In genomic region chr12:121400332-121401139, GRCh38 we compare ENCODE assay signal across 8 cellular contexts. TPM values are rescaled to one million over a fixed set of nuclear protein-coding genes. Genes with fewer than 3 reads are reported as not detected.
DNase-seq lines count a peak whose midpoint lies in the region; ATAC-seq and TF ChIP-seq lines count a peak whose summit lies in the region.

No MANE protein-coding gene starts in this region.

- H3K36me3 Mint-ChIP-seq in activated naive CD4-positive, alpha-beta T cell treated with anti-CD3 and anti-CD28 coated beads, Interleukin-2, amount 50 U/mL, for 24 hours, result peaks cover 3% of the 10 kb centered on the region

- peak; percentile 66 for DNase-seq in COLO668 (lab: John Stamatoyannopoulos, UW; ENCODE audit: unreplicated experiment)
- DNase-seq in SJSA1 (ENCODE audit: low read depth in 1 of 2, low spot score in 2 of 2), result peak; percentile 42 to 52
- DNase-seq in left cardiac atrium, result peak; percentile 43
- DNase-seq in psoas muscle, result peak; percentile 53 to 69
- peak in 1 of 2 donors; percentile 82 for DNase-seq in aorta

- no peaks in the 10 kb centered on the region for H3K27me3 Mint-ChIP-seq in activated naive CD4-positive, alpha-beta T cell treated with anti-CD3 and anti-CD28 coated beads, Interleukin-2, amount 50 U/mL, for 24 hours

- peak overlapping the region; percentile 47 for H3K27ac ChIP-seq in SJSA1
- H3K27ac ChIP-seq in psoas muscle, result peak overlapping the region; percentile 99
- peak overlapping the region in 1 of 2 donors; percentile 41 for H3K27ac ChIP-seq in aorta (ENCODE audit: low read depth in 1 of 2, low read length in 2 of 2)

- peak overlapping the region; percentile 96 for H3K4me3 Mint-ChIP-seq in activated naive CD4-positive, alpha-beta T cell treated with anti-CD3 and anti-CD28 coated beads, Interleukin-2, amount 50 U/mL, for 24 hours

- H3K9me3 ChIP-seq in SJSA1 (replicated peaks), result no peaks in the 10 kb centered on the region
- no peaks in the 10 kb centered on the region for H3K9me3 ChIP-seq in psoas muscle
- H3K9me3 ChIP-seq in aorta (ENCODE audit: control insufficient read depth, low read length), result no peaks in the 10 kb centered on the region

- H3K27me3 ChIP-seq in SJSA1 (replicated peaks) (no peaks in the 10 kb centered on the region), psoas muscle (ENCODE audit: insufficient read depth in 3 of 3, low read length in 2 of 3) (no peaks in the 10 kb centered on the region), aorta (ENCODE audit: control insufficient read depth in 1 of 2, insufficient read depth in 2 of 2, low read length in 1 of 2) (no peaks in the 10 kb centered on the region)

- WGBS in psoas muscle, 3 donors, result 1 to 2% (median 1%) methylated on average over 40 to 48 of the region's 48 CpGs
- 1 to 2% methylated on average over 41 to 48 of the region's 48 CpGs for WGBS in aorta, 2 donors

- peak overlapping the region; percentile 98 for H3K27ac Mint-ChIP-seq in activated naive CD4-positive, alpha-beta T cell treated with anti-CD3 and anti-CD28 coated beads, Interleukin-2, amount 50 U/mL, for 24 hours

- peak overlapping the region; percentile 83 for H3K4me3 ChIP-seq in SJSA1
- H3K4me3 ChIP-seq in psoas muscle, result peak overlapping the region; percentile 97
- peak overlapping the region; percentile 58 to 68 for H3K4me3 ChIP-seq in aorta (ENCODE audit: low read length in 2 of 2)

- ATAC-seq in GM19455 (IDR thresholded peaks at IDR 0.05; ENCODE audit: unreplicated experiment) (peak; percentile 39), HG03565 (IDR thresholded peaks at IDR 0.05; ENCODE audit: unreplicated experiment) (peak; percentile 9), left cardiac atrium (peak; percentile 50 to 71), psoas muscle (peak; percentile 54 to 73 (median 60)), aorta (ENCODE audit: low FRiP score) (peak; percentile 82)

- H3K9me3 Mint-ChIP-seq in activated naive CD4-positive, alpha-beta T cell treated with anti-CD3 and anti-CD28 coated beads, Interleukin-2, amount 50 U/mL, for 24 hours, result no peaks in the 10 kb centered on the region

- peaks cover 51% of the 10 kb centered on the region for H3K4me1 Mint-ChIP-seq in activated naive CD4-positive, alpha-beta T cell treated with anti-CD3 and anti-CD28 coated beads, Interleukin-2, amount 50 U/mL, for 24 hours

- intact Hi-C loops in left cardiac atrium (cut with DNase I), result no loop called here
- intact Hi-C loops in psoas muscle (cut with DNase I), result loop anchor here in 1 of 2 donors (2.0 kb wide), 1 partner anchor 48 kb away; the partner anchor contains the start of gene ANAPC5
- intact Hi-C loops in aorta (cut with DNase I), result loop anchor here (5.0 kb wide), 1 partner anchor 48 kb away; the partner anchor contains the start of gene ANAPC5 (in 2 of the 2)

- no peaks in the 10 kb centered on the region; the same call in 1 of the 2 replicates for H3K4me1 ChIP-seq in SJSA1 (replicated peaks)
- H3K4me1 ChIP-seq in psoas muscle, result peaks cover 47% of the 10 kb centered on the region
- no peaks in the 10 kb centered on the region for H3K4me1 ChIP-seq in aorta (ENCODE audit: control insufficient read depth in 1 of 2, insufficient read depth in 2 of 2, low read length in 2 of 2)

- H3K36me3 ChIP-seq in SJSA1 (peaks cover 28% of the 10 kb centered on the region), psoas muscle (ENCODE audit: insufficient read depth in 1 of 2, low read depth in 1 of 2) (peaks cover 3 to 16% of the 10 kb centered on the region in 2 donors), aorta (ENCODE audit: control insufficient read depth in 1 of 2, insufficient read depth in 2 of 2, low read length in 1 of 2) (peaks cover 0 to 5% of the 10 kb centered on the region in 2 donors)

- TF ChIP-seq CTCF in psoas muscle (IDR thresholded peaks at IDR 0.05), result no peak

RNA-seq across cellular contexts. Expression of gene RNF34, which starts 0.6 kb away (rescaled TPM):
- 58.4 and 63.2 TPM in 2 replicates for total RNA-seq in SJSA1 (2014; rRNA removed; shearing (Covaris generic))
- 10 to 100 TPM; 21.4 to 23.5 TPM for total RNA-seq in left cardiac atrium
- total RNA-seq in psoas muscle, result 10 to 100 TPM; 21.3 to 53.3 (median 47.4) TPM
- polyA plus RNA-seq in psoas muscle, result 10 to 100 TPM; 12.8 to 43.3 (median 25.3) TPM
- 10 to 100 TPM; 26.9 to 30.9 TPM for total RNA-seq in aorta
- 10 to 100 TPM; 15.8 to 15.9 TPM for polyA plus RNA-seq in aorta

RNA-seq across cellular contexts. Expression of gene ANAPC5, which starts 48.3 kb away (rescaled TPM):
- total RNA-seq in SJSA1 (2014; rRNA removed; shearing (Covaris generic)), result 107 and 140 TPM in 2 replicates
- total RNA-seq in left cardiac atrium (10 to 100 TPM; 51.9 to 65.0 TPM), psoas muscle (10 to 100 TPM; 59.1 to 80.3 (median 71.6) TPM), aorta (100 to 1,000 TPM; 105 to 118 TPM)
- polyA plus RNA-seq in psoas muscle (100 to 1,000 TPM in 1 of 3 donors, 10 to 100 TPM in 2; 47.1 to 120 (median 48.7) TPM), aorta (100 to 1,000 TPM in 1 of 2 donors, 10 to 100 TPM in 1; 46.5 to 255 TPM)

Comparison
In these comparisons a context has a peak if more than half of its experiments do, and no peak if none do; other contexts are left out.
1. ATAC-seq: peak in every context shown above with its lines; median percentile 82 in aorta; 60 in left cardiac atrium; 60 in psoas muscle; 39 in GM19455; 9 in HG03565.
2. intact Hi-C loops: an anchor here in aorta (5.0 kb wide); none called in left cardiac atrium.